ENCODE assay signal across 8 cellular contexts in genomic region chr19:39409886-39410619, GRCh38. TPM values are rescaled to one million over a fixed set of nuclear protein-coding genes. Genes with fewer than 3 reads are reported as not detected.
A peak's percentile ranks its signal among the peaks of the same experiment; 100 is the strongest.
DNase-seq lines count a peak whose midpoint lies in the region; ATAC-seq and TF ChIP-seq lines count a peak whose summit lies in the region.

No MANE protein-coding gene starts in this region.

- H3K27me3 ChIP-seq in A673 (replicated peaks; ENCODE audit: insufficient read depth, low read depth, low read length, poor library complexity): no peaks in the 10 kb centered on the region
- no peaks in the 10 kb centered on the region for H3K27me3 ChIP-seq in esophagus squamous epithelium
- no peaks in the 10 kb centered on the region for H3K27me3 ChIP-seq in naive thymus-derived CD4-positive, alpha-beta T cell (ENCODE audit: control insufficient read depth in 2 of 2, insufficient read depth in 2 of 2, low read length in 2 of 2)
- peaks cover 0 to 3% of the 10 kb centered on the region in 2 donors for H3K27me3 ChIP-seq in tibial nerve

- peaks cover 0 to 3% (median 0%) of the 10 kb centered on the region in 5 donors for H3K27me3 Mint-ChIP-seq in naive thymus-derived CD4-positive, alpha-beta T cell

- H3K27ac Mint-ChIP-seq in naive thymus-derived CD4-positive, alpha-beta T cell: peak overlapping the region; percentile 90 to 100 (median 97)

- no TSS peak for BruUV-seq in A673 (replicated peaks; lab: Mats Ljungman, UMichigan)

- intact Hi-C loops in A673 (cut with micrococcal nuclease; ENCODE audit: unreplicated experiment): loop anchor here (5.0 kb wide), 1 partner anchor 288 kb away; no protein-coding TSS in a partner anchor
- intact Hi-C loops in esophagus squamous epithelium (cut with DNase I): no loop called here
- intact Hi-C loops in naive thymus-derived CD4-positive, alpha-beta T cell (cut with micrococcal nuclease): loop anchor here in 1 of 2 donors (5.0 kb wide), 1 partner anchor 1008 kb away; the partner anchor contains the start of gene FAM98C

- DNase-seq in A673 (ENCODE audit: low spot score): no peak
- peak; percentile 94 for DNase-seq in NOMO-1 treated with dmso at 0.1 percent for 144 hours (lab: John Stamatoyannopoulos, UW; ENCODE audit: unreplicated experiment)
- peak; percentile 70 to 78 for DNase-seq in activated T-cell treated with anti-CD3 and anti-CD28 coated beads, Interleukin-2, amount 50 U/mL, for 48 hours
- DNase-seq in esophagus squamous epithelium (lab: John Stamatoyannopoulos, UW): no peak
- peak; percentile 70 to 80 (median 72) for DNase-seq in naive thymus-derived CD4-positive, alpha-beta T cell
- DNase-seq in tibial nerve (ENCODE audit: low spot score in 2 of 2): peak; percentile 73 to 75
- no peak for DNase-seq in NCI-H187 (lab: John Stamatoyannopoulos, UW)

- no peak for TF ChIP-seq CTCF in A673 (conservative IDR thresholded peaks at IDR 0.05; ENCODE audit: low read depth, low read length)
- TF ChIP-seq CTCF in esophagus squamous epithelium (IDR thresholded peaks at IDR 0.05): peak in 3 of 6 experiments; percentile 6 to 26 (median 18)
- peak in 2 of 5 experiments; percentile 23 to 34 for TF ChIP-seq CTCF in tibial nerve (IDR thresholded peaks at IDR 0.05)

- POLR2A ChIA-PET in A673 (lab: Charles Lee; ENCODE audit: low non-redundant PET): no interaction called here
- POLR2A ChIA-PET in naive thymus-derived CD4-positive, alpha-beta T cell (lab: Charles Lee): interaction anchor here (0.6 to 5.1 kb wide), 7 partner anchors 11 to 124 kb away, joined by 3 to 193 read pairs (median 6); partner anchors contain the start of genes GMFG, MED29, PAF1 and RPS16

- WGBS in esophagus squamous epithelium, 2 donors: 0 to 1% methylated on average over 25 to 33 of the region's 39 CpGs
- 1% methylated on average over 29 to 31 of the region's 39 CpGs for WGBS in tibial nerve, 2 donors

- TF ChIP-seq EP300 in tibial nerve (IDR thresholded peaks at IDR 0.05): peak in 1 of 2 donors; percentile 73

- CTCF ChIA-PET in A673 (lab: Charles Lee): no interaction called here
- CTCF ChIA-PET in naive thymus-derived CD4-positive, alpha-beta T cell (lab: Charles Lee): interaction anchor here (1.8 to 4.3 kb wide), 2 partner anchors 10 to 13 kb away, joined by 5 to 50 read pairs; no protein-coding TSS in a partner anchor

- H3K4me3 Mint-ChIP-seq in naive thymus-derived CD4-positive, alpha-beta T cell: peak overlapping the region; percentile 84 to 99 (median 92)

- peak; percentile 32 for TF ChIP-seq POLR2A in GM18526 (IDR thresholded peaks at IDR 0.05; ENCODE audit: extremely low read depth, insufficient read length)
- TF ChIP-seq POLR2A in esophagus squamous epithelium (IDR thresholded peaks at IDR 0.05): peak in 2 of 4 donors; percentile 54 to 78
- TF ChIP-seq POLR2A in tibial nerve (IDR thresholded peaks at IDR 0.05): peak in 1 of 2 donors; percentile 51

- H3K4me1 ChIP-seq in A673 (ENCODE audit: insufficient read depth, low read length, poor library complexity, severe bottlenecking) (peaks cover 39% of the 10 kb centered on the region), esophagus squamous epithelium (peaks cover 27 to 63% (median 40%) of the 10 kb centered on the region in 3 donors), tibial nerve (peaks cover 6 to 44% (median 39%) of the 10 kb centered on the region in 4 donors)
- H3K4me1 ChIP-seq in naive thymus-derived CD4-positive, alpha-beta T cell (ENCODE audit: control insufficient read depth in 2 of 2, insufficient read depth in 2 of 2, low read length in 2 of 2): peaks cover 34 to 35% of the 10 kb centered on the region in 2 donors

- H3K9me3 ChIP-seq in A673 (ENCODE audit: low read depth, low read length, poor library complexity, severe bottlenecking) (no peaks in the 10 kb centered on the region), esophagus squamous epithelium (no peaks in the 10 kb centered on the region), tibial nerve (no peaks in the 10 kb centered on the region)
- no peaks in the 10 kb centered on the region for H3K9me3 ChIP-seq in naive thymus-derived CD4-positive, alpha-beta T cell (ENCODE audit: control insufficient read depth in 2 of 3, low read length in 3 of 3)

- H3K4me1 Mint-ChIP-seq in naive thymus-derived CD4-positive, alpha-beta T cell: peaks cover 35 to 59% (median 47%) of the 10 kb centered on the region in 7 donors

- peak; percentile 24 for ATAC-seq in naive thymus-derived CD4-positive, alpha-beta T cell

- H3K9me3 Mint-ChIP-seq in naive thymus-derived CD4-positive, alpha-beta T cell: peaks cover 0 to 24% (median 0%) of the 10 kb centered on the region in 11 donors

- H3K27ac ChIP-seq in A673 (ENCODE audit: low read depth, low read length, poor library complexity, severe bottlenecking) (peak overlapping the region; percentile 93), esophagus squamous epithelium (peak overlapping the region; percentile 99), tibial nerve (peak overlapping the region; percentile 94 to 100 (median 100))
- peak overlapping the region; percentile 100 for H3K27ac ChIP-seq in naive thymus-derived CD4-positive, alpha-beta T cell (ENCODE audit: low read depth, low read length)

- H3K36me3 ChIP-seq in A673 (ENCODE audit: insufficient read depth, low read length, poor library complexity, severe bottlenecking) (peaks cover 7% of the 10 kb centered on the region), esophagus squamous epithelium (peaks cover 11 to 21% (median 19%) of the 10 kb centered on the region in 3 donors), tibial nerve (peaks cover 10 to 22% (median 18%) of the 10 kb centered on the region in 3 donors)
- H3K36me3 ChIP-seq in naive thymus-derived CD4-positive, alpha-beta T cell (ENCODE audit: control insufficient read depth in 2 of 3, insufficient read depth in 3 of 3, low read length in 3 of 3): peaks cover 12 to 33% (median 14%) of the 10 kb centered on the region in 3 experiments

- H3K4me3 ChIP-seq in A673 (ENCODE audit: low read depth, low read length, poor library complexity, severe bottlenecking) (peak overlapping the region; percentile 68), esophagus squamous epithelium (peak overlapping the region; percentile 76 to 90 (median 79)), tibial nerve (peak overlapping the region; percentile 66 to 98 (median 88))
- peak overlapping the region; percentile 82 for H3K4me3 ChIP-seq in naive thymus-derived CD4-positive, alpha-beta T cell (ENCODE audit: low read length)

- peaks cover 13 to 33% (median 17%) of the 10 kb centered on the region in 5 donors for H3K36me3 Mint-ChIP-seq in naive thymus-derived CD4-positive, alpha-beta T cell

RNA-seq across cellular contexts. Expression of gene PLEKHG2, which starts 2.4 kb away (rescaled TPM):
- 99.1 and 99.4 TPM in 2 replicates for total RNA-seq in A673 (2021)
- total RNA-seq in esophagus squamous epithelium: 1 to 10 TPM; 4.8 to 9.3 (median 7.6) TPM
- total RNA-seq in naive thymus-derived CD4-positive, alpha-beta T cell: 100 to 1,000 TPM in 1 of 5 experiments, 10 to 100 TPM in 4; 16.4 to 205 (median 58.2) TPM
- polyA plus RNA-seq in naive thymus-derived CD4-positive, alpha-beta T cell: 10 to 100 TPM in 1 of 2 donors, 1 to 10 TPM in 1; 2.6 to 18.5 TPM
- total RNA-seq in tibial nerve: 10 to 100 TPM; 20.1 to 62.1 (median 35.6) TPM

RNA-seq across cellular contexts. Expression of gene ZFP36, which starts 3.4 kb away (rescaled TPM):
- total RNA-seq in A673 (2021) (7.1 and 8.1 TPM in 2 replicates), esophagus squamous epithelium (100 to 1,000 TPM in 3 of 4 donors, 10 to 100 TPM in 1; 72.1 to 230 (median 121) TPM), tibial nerve (100 to 1,000 TPM; 125 to 274 (median 178) TPM)
- 1,000 to 10,000 TPM in 1 of 5 experiments, 100 to 1,000 TPM in 3, 10 to 100 TPM in 1; 72.1 to 1,250 (median 187) TPM for total RNA-seq in naive thymus-derived CD4-positive, alpha-beta T cell
- polyA plus RNA-seq in naive thymus-derived CD4-positive, alpha-beta T cell: 10 to 100 TPM; 75.5 to 97.1 TPM

RNA-seq across cellular contexts. Expression of gene MED29, which starts 18.9 kb away (rescaled TPM):
- 37.1 and 41.9 TPM in 2 replicates for total RNA-seq in A673 (2021)
- 10 to 100 TPM; 11.8 to 20.1 (median 16.5) TPM for total RNA-seq in esophagus squamous epithelium
- 10 to 100 TPM; 44.2 to 57.2 (median 49.4) TPM for total RNA-seq in naive thymus-derived CD4-positive, alpha-beta T cell
- 10 to 100 TPM; 57.4 to 61.0 TPM for polyA plus RNA-seq in naive thymus-derived CD4-positive, alpha-beta T cell
- 10 to 100 TPM; 32.9 to 52.5 (median 37.6) TPM for total RNA-seq in tibial nerve

RNA-seq across cellular contexts. Expression of gene PAF1, which starts 19.1 kb away (rescaled TPM):
- total RNA-seq in A673 (2021) (70.2 and 73.3 TPM in 2 replicates), esophagus squamous epithelium (10 to 100 TPM; 35.4 to 53.6 (median 38.1) TPM), tibial nerve (10 to 100 TPM; 30.8 to 48.3 (median 44.3) TPM)
- 100 to 1,000 TPM in 1 of 5 experiments, 10 to 100 TPM in 4; 42.8 to 104 (median 55.5) TPM for total RNA-seq in naive thymus-derived CD4-positive, alpha-beta T cell
- polyA plus RNA-seq in naive thymus-derived CD4-positive, alpha-beta T cell: 10 to 100 TPM; 35.8 to 59.7 TPM

RNA-seq across cellular contexts. Expression of gene RPS16, which starts 25.7 kb away (rescaled TPM):
- total RNA-seq in A673 (2021): 1,898 and 1,963 TPM in 2 replicates
- 1,000 to 10,000 TPM in 3 of 4 donors, 100 to 1,000 TPM in 1; 509 to 2,477 (median 1,257) TPM for total RNA-seq in esophagus squamous epithelium
- total RNA-seq in naive thymus-derived CD4-positive, alpha-beta T cell: 1,000 to 10,000 TPM; 2,281 to 4,335 (median 4,063) TPM
- polyA plus RNA-seq in naive thymus-derived CD4-positive, alpha-beta T cell: 1,000 to 10,000 TPM; 2,448 to 2,618 TPM
- 1,000 to 10,000 TPM; 1,048 to 1,762 (median 1,462) TPM for total RNA-seq in tibial nerve

Comparison
In these comparisons a context has a peak if more than half of its experiments do, and no peak if none do; other contexts are left out.
1. DNase-seq: peak in NOMO-1 treated with dmso at 0.1 percent for 144 hours (single experiment), activated T-cell treated with anti-CD3 and anti-CD28 coated beads, Interleukin-2, amount 50 U/mL, for 48 hours (2 of 2), naive thymus-derived CD4-positive, alpha-beta T cell (9 of 9) and tibial nerve (2 of 2); none in A673 (single experiment), esophagus squamous epithelium (single experiment) and NCI-H187 (0 of 2).
2. Peak in every context shown above with its lines, with median percentiles within 50 percentile points of each other: H3K27ac ChIP-seq and H3K4me3 ChIP-seq.